ENCODE assay signal across 21 cellular contexts in genomic region chr1:118325545-118326225, GRCh38.
DNase-seq lines count a peak whose midpoint lies in the region; ATAC-seq, FAIRE-seq and TF ChIP-seq lines count a peak whose summit lies in the region.
"Had no signal": no experiment of that assay in that cellular context is flagged by ENCODE, and none has a peak within 500 bp of the region (broad histone marks: within the 10 kb centered on the region; RNA-seq: fewer than 3 reads in every experiment).

No MANE protein-coding gene starts in this region.

- no peak for FAIRE-seq in bronchial epithelial cell (lab: Jason Lieb, UNC)
- FAIRE-seq: HepG2 had no signal

- TF ChIP-seq CTCF in PC-3 (conservative IDR thresholded peaks at IDR 0.05; ENCODE audit: low read depth, low read length), result no peak
- no peak for TF ChIP-seq CTCF in bronchial epithelial cell (IDR thresholded peaks at IDR 0.05; ENCODE audit: insufficient read depth, low read length, severe bottlenecking)

- H3K4me3 ChIP-seq in PC-3 (ENCODE audit: low read length) (no peak overlapping the region), bronchial epithelial cell (ENCODE audit: low read depth, low read length) (no peak overlapping the region)
- H3K4me3 ChIP-seq: BLaER1 had no signal

- H3K36me3 ChIP-seq in PC-3 (ENCODE audit: low read depth, low read length), result no peaks in the 10 kb centered on the region
- H3K36me3 ChIP-seq in bronchial epithelial cell (ENCODE audit: control insufficient read depth, insufficient read depth, low read length), result no peaks in the 10 kb centered on the region
- H3K36me3 ChIP-seq: BLaER1 had no signal

- H4K20me1 ChIP-seq in PC-3 (ENCODE audit: low read length), result no peaks in the 10 kb centered on the region
- H4K20me1 ChIP-seq: BLaER1 had no signal

- no peaks in the 10 kb centered on the region for H3K9me2 ChIP-seq in PC-3 (replicated peaks; ENCODE audit: low read length)

- no peaks in the 10 kb centered on the region for H3K9me3 ChIP-seq in PC-3 (ENCODE audit: low read length)

- CTCF ChIA-PET in PC-3 (lab: Charles Lee), result no interaction called here

- peak; percentile 57 for DNase-seq in AG08395 (ENCODE audit: low spot score)
- peak; percentile 79 for DNase-seq in PC-3
- DNase-seq in bronchial epithelial cell (ENCODE audit: low read depth), result peak; percentile 81
- DNase-seq in kidney tubule cell (ENCODE audit: low spot score), result peak; percentile 66
- DNase-seq in caudate nucleus (lab: John Stamatoyannopoulos, UW), result no peak
- no peak for DNase-seq in DMS 273 treated with DMSO at 0.1 percent for 48 hours (lab: John Stamatoyannopoulos, UW)
- no peak for DNase-seq in stimulated activated CD4-positive, alpha-beta T cell treated with anti-CD3 and anti-CD28 coated beads, Interleukin-12 subunit alpha, Interleukin-12 subunit beta, amount 100 ng/mL, for 4 hours
- DNase-seq: 8988T; CD4-positive, alpha-beta memory T cell; DMS79; KBM-7; MV-4-11; NCI-H1694 treated with DMSO at 0.1 percent for 48 hours; NCI-H2107; NCI-H510A; NCI-H82; OCI-M1; SIG-M5 had no signal

- no peaks in the 10 kb centered on the region for H3F3A ChIP-seq in PC-3 (ENCODE audit: low read length, unreplicated experiment)

- ATAC-seq in PC-3 (peak; percentile 38), HG03354 (IDR thresholded peaks at IDR 0.05; ENCODE audit: poor library complexity, severe bottlenecking, unreplicated experiment) (no peak)
- ATAC-seq: HepG2 had no signal

- H3K27me3 ChIP-seq in PC-3 (ENCODE audit: low read length), result no peaks in the 10 kb centered on the region
- H3K27me3 ChIP-seq in bronchial epithelial cell (ENCODE audit: control insufficient read depth, insufficient read depth, low read length), result no peaks in the 10 kb centered on the region
- H3K27me3 ChIP-seq: BLaER1 had no signal

- H2AFZ ChIP-seq in PC-3 (ENCODE audit: low read length), result no peak overlapping the region

- POLR2A ChIA-PET in PC-3 (lab: Charles Lee; ENCODE audit: unreplicated experiment), result no interaction called here

- H3K27ac ChIP-seq in PC-3 (ENCODE audit: low read length) (peak overlapping the region; percentile 28; the same call in 1 of the 2 replicates), caudate nucleus (ENCODE audit: low read depth, low read length) (no peak overlapping the region)
- H3K27ac ChIP-seq: BLaER1 had no signal

- no peaks in the 10 kb centered on the region for H3K79me2 ChIP-seq in PC-3 (ENCODE audit: low read length)

- 0 out of 2 replicates have a peak overlapping the region, but pooled peaks have one; percentile 11 for H3K4me2 ChIP-seq in PC-3 (ENCODE audit: low read length)
- H3K4me2 ChIP-seq: BLaER1 had no signal

- no TSS peak for BruUV-seq in PC-3 (replicated peaks; lab: Mats Ljungman, UMichigan)

- H3K4me1 ChIP-seq in PC-3 (ENCODE audit: insufficient read depth, low read length), result peaks cover 14% of the 10 kb centered on the region; the same call in 1 of the 2 replicates
- H3K4me1 ChIP-seq: BLaER1 had no signal

- no peak overlapping the region for H3K9ac ChIP-seq in PC-3 (ENCODE audit: low read length)
- H3K9ac ChIP-seq: BLaER1 had no signal

- intact Hi-C loops in PC-3 (cut with micrococcal nuclease), result no loop called here

Comparison
In these comparisons a context has a peak if more than half of its experiments do, and no peak if none do; other contexts are left out.
1. DNase-seq: peak in AG08395 (single experiment), PC-3 (single experiment), bronchial epithelial cell (single experiment) and kidney tubule cell (single experiment); none in caudate nucleus (0 of 61), DMS 273 treated with DMSO at 0.1 percent for 48 hours (single experiment) and stimulated activated CD4-positive, alpha-beta T cell treated with anti-CD3 and anti-CD28 coated beads, Interleukin-12 subunit alpha, Interleukin-12 subunit beta, amount 100 ng/mL, for 4 hours (single experiment).